Comparison of ENCODE assay signal across 8 cellular contexts in the genomic region with DNA sequence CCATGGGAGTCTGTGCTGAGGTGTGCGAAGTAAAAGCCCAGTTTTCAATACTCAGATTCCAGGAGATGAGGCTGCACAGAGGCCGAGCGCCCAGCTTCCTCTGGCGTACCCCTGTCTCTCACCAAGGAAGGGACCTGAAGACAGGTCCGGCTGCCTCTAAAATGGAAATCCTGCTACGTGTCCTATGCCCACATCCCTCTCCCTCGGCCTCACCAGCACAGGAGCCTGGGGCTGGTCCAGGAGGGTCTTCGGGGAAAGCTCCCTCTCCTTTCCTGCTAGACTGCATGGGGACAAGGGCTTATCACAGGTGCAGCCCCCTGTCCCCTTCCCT. TPM values are rescaled to one million over a fixed set of nuclear protein-coding genes. Genes with fewer than 3 reads are reported as not detected.
DNase-seq lines count a peak whose midpoint lies in the region; ATAC-seq and TF ChIP-seq lines count a peak whose summit lies in the region.

No MANE protein-coding gene starts in this region.

- H3K4me3 ChIP-seq in HUES48 (ENCODE audit: low read depth, low read length), result peak overlapping the region; percentile 79
- H3K4me3 ChIP-seq in choroid plexus epithelial cell (ENCODE audit: low read depth, low read length), result peak overlapping the region; percentile 99

- peak overlapping the region; percentile 90 to 92 for H3K4me3 Mint-ChIP-seq in CD14-positive monocyte
- peak overlapping the region; percentile 90 to 98 (median 95) for H3K4me3 Mint-ChIP-seq in nephron

- peaks cover 3% of the 10 kb centered on the region; the same call in 1 of the 2 replicates for H3K4me1 ChIP-seq in HUES48 (ENCODE audit: control insufficient read depth, insufficient read depth, low read length)

- intact Hi-C loops in CD14-positive monocyte (cut with micrococcal nuclease), result loop anchor here (1.0 to 5.0 kb wide), 4 partner anchors 26 to 58 kb away; a partner anchor contains a TSS

- peak overlapping the region; percentile 39 for H3K27ac ChIP-seq in HUES48 (ENCODE audit: low read depth, low read length)

- H3K4me1 Mint-ChIP-seq in CD14-positive monocyte (peaks cover 43% of the 10 kb centered on the region), nephron (peaks cover 19% of the 10 kb centered on the region)

- TF ChIP-seq POLR2A in GM18505 (IDR thresholded peaks at IDR 0.05; ENCODE audit: borderline replicate concordance, extremely low read depth, insufficient read depth, insufficient read length), result no peak

- peaks cover 22% of the 10 kb centered on the region for H3K36me3 ChIP-seq in HUES48 (ENCODE audit: control insufficient read depth, insufficient read depth, low read length)

- peak overlapping the region; percentile 79 for H3K9ac ChIP-seq in HUES48 (ENCODE audit: low read depth, low read length)

- no peaks in the 10 kb centered on the region for H3K27me3 ChIP-seq in HUES48 (ENCODE audit: control insufficient read depth, insufficient read depth, low read length)

- TF ChIP-seq CTCF in CD14-positive monocyte (IDR thresholded peaks at IDR 0.05) (no peak), choroid plexus epithelial cell (conservative IDR thresholded peaks at IDR 0.05; ENCODE audit: low read depth, low read length) (no peak), nephron (IDR thresholded peaks at IDR 0.05; ENCODE audit: unreplicated experiment in 3 of 3) (no peak)

- ATAC-seq in GM18505 (IDR thresholded peaks at IDR 0.05; ENCODE audit: unreplicated experiment) (no peak), GM19455 (IDR thresholded peaks at IDR 0.05; ENCODE audit: unreplicated experiment) (no peak)

- H3K36me3 Mint-ChIP-seq in CD14-positive monocyte (peaks cover 13 to 21% of the 10 kb centered on the region in 2 donors), nephron (ENCODE audit: low read depth) (peaks cover 9% of the 10 kb centered on the region)

- H3K27ac Mint-ChIP-seq in CD14-positive monocyte, result peak overlapping the region; percentile 89 to 97 (median 95)
- H3K27ac Mint-ChIP-seq in nephron, result peak overlapping the region in 2 of 3 experiments; percentile 77 to 96

- no peaks in the 10 kb centered on the region for H3K27me3 Mint-ChIP-seq in CD14-positive monocyte (ENCODE audit: low read depth in 3 of 3)
- H3K27me3 Mint-ChIP-seq in nephron (ENCODE audit: low read depth), result no peaks in the 10 kb centered on the region

- no peaks in the 10 kb centered on the region for H3K9me3 ChIP-seq in HUES48 (ENCODE audit: control insufficient read depth, insufficient read depth, low read length)

- no peak for DNase-seq in CD14-positive monocyte (ENCODE audit: low spot score)
- DNase-seq in choroid plexus epithelial cell (ENCODE audit: low read depth), result no peak
- DNase-seq in NCI-H446 treated with DMSO at 0.1 percent for 48 hours (lab: John Stamatoyannopoulos, UW), result no peak
- DNase-seq in superior temporal gyrus (ENCODE audit: extremely low spot score), result no peak

- H3K9me3 Mint-ChIP-seq in CD14-positive monocyte (peaks cover 0 to 3% (median 1%) of the 10 kb centered on the region in 7 donors), nephron (no peaks in the 10 kb centered on the region)

RNA-seq across cellular contexts. Expression of a gene that starts 0.4 kb away (rescaled TPM):
- 100 to 1,000 TPM in 1 of 2 donors, 10 to 100 TPM in 1; 99.8 to 104 TPM for polyA plus RNA-seq in CD14-positive monocyte

RNA-seq across cellular contexts. Expression of a gene that starts 5.6 kb away (rescaled TPM):
- 10 to 100 TPM in 1 of 2 donors, 1 to 10 TPM in 1; 6.9 to 10.6 TPM for polyA plus RNA-seq in CD14-positive monocyte

RNA-seq across cellular contexts. Expression of a gene that starts 26.2 kb away (rescaled TPM):
- polyA plus RNA-seq in CD14-positive monocyte, result 100 to 1,000 TPM; 580 to 603 TPM

RNA-seq across cellular contexts. Expression of a gene that starts 31.4 kb away (rescaled TPM):
- 100 to 1,000 TPM; 262 to 316 TPM for polyA plus RNA-seq in CD14-positive monocyte

RNA-seq across cellular contexts. Expression of a gene that starts 41.0 kb away (rescaled TPM):
- polyA plus RNA-seq in CD14-positive monocyte, result not detected
